ENCODE assay signal across 29 cellular contexts in genomic region chr3:2343031-2343682, GRCh38.
"Had no signal": no experiment of that assay in that cellular context is flagged by ENCODE, and none has a peak within 500 bp of the region (broad histone marks: within the 10 kb centered on the region; RNA-seq: fewer than 3 reads in every experiment).

No MANE protein-coding gene starts in this region.

- DNase-seq: activated CD4-positive, alpha-beta memory T cell treated with anti-CD3 and anti-CD28 coated beads for 36 hours; activated CD4-positive, alpha-beta T cell treated with anti-CD3 and anti-CD28 coated beads for 36 hours; activated CD4-positive, alpha-beta T cell treated with anti-CD3 and anti-CD28 coated beads, Interleukin-2, amount 10 ng/mL, durations not matched to agents 24 days and 14 days; activated CD4-positive, CD25-positive, alpha-beta regulatory T cell; activated CD4-positive, CD25-positive, alpha-beta regulatory T cell treated with anti-CD3 and anti-CD28 coated beads, Interleukin-2, amount 50 U/mL, for 72 hours; activated CD8-positive, alpha-beta memory T cell treated with anti-CD3 and anti-CD28 coated beads, Interleukin-2, amount 10 ng/mL, durations not matched to agents 7 days and 5 days; activated CD8-positive, alpha-beta memory T cell treated with anti-CD3 and anti-CD28 coated beads, Interleukin-2, amount 50 U/mL, for 4 hours; activated CD8-positive, alpha-beta T cell treated with anti-CD3 and anti-CD28 coated beads, Interleukin-2, amount 10 ng/mL, durations not matched to agents 7 days and 5 days; activated gamma-delta T cell; activated naive CD4-positive, alpha-beta T cell; activated naive CD4-positive, alpha-beta T cell treated with anti-CD3 and anti-CD28 coated beads, Interleukin-2, amount 10 ng/mL, durations not matched to agents 7 days and 5 days; activated naive CD8-positive, alpha-beta T cell treated with anti-CD3 and anti-CD28 coated beads, Interleukin-2, amount 10 ng/mL, durations not matched to agents 7 days and 5 days; activated T-cell treated with anti-CD3 and anti-CD28 coated beads, Interleukin-2, amount 50 U/mL, for 1 hour; activated T-cell treated with anti-CD3 and anti-CD28 coated beads, Interleukin-2, amount 50 U/mL, for 48 hours; central memory CD4-positive, alpha-beta T cell; cerebellar nuclear complex; dorsolateral prefrontal cortex; effector memory CD4-positive, alpha-beta T cell; endodermal cell; foreskin fibroblast; head of caudate nucleus; T-helper 1 cell; T-helper 17 cell had no signal

- H3K9me3 ChIP-seq: ascending aorta, breast epithelium had no signal

- H3K36me3 ChIP-seq: ascending aorta, breast epithelium, cardiac muscle cell had no signal

- H3K27ac ChIP-seq: ascending aorta, breast epithelium, cardiac muscle cell, coronary artery, dorsolateral prefrontal cortex had no signal

- H3K27me3 ChIP-seq: ascending aorta, breast epithelium, cardiac muscle cell, dorsolateral prefrontal cortex had no signal

- ATAC-seq: activated CD4-positive, alpha-beta T cell treated with anti-CD3 and anti-CD28 coated beads for 36 hours; activated CD8-positive, alpha-beta memory T cell treated with anti-CD3 and anti-CD28 coated beads, Interleukin-2, amount 10 ng/mL, durations not matched to agents 7 days and 5 days; activated CD8-positive, alpha-beta T cell treated with anti-CD3 and anti-CD28 coated beads, Interleukin-2, amount 10 ng/mL, durations not matched to agents 7 days and 5 days; activated naive CD4-positive, alpha-beta T cell treated with anti-CD3 and anti-CD28 coated beads, Interleukin-2, amount 50 U/mL, for 72 hours; esophagus mucosa; T-helper 17 cell had no signal

- H3K4me3 ChIP-seq: ascending aorta, breast epithelium, cardiac muscle cell, coronary artery, dorsolateral prefrontal cortex had no signal

- H3K4me1 ChIP-seq: ascending aorta, breast epithelium had no signal
